8 cellular contexts compared by ENCODE assay signal in genomic region chr13:26996965-26997752, GRCh38.
A peak's percentile ranks its signal among the peaks of the same experiment; 100 is the strongest.
DNase-seq lines count a peak whose midpoint lies in the region; ATAC-seq and TF ChIP-seq lines count a peak whose summit lies in the region.

No MANE protein-coding gene starts in this region.

- no peak for TF ChIP-seq POLR2A in erythroblast (IDR thresholded peaks at IDR 0.05; ENCODE audit: low read length)

- DNase-seq in mucosa of descending colon = no peak
- no peak for DNase-seq in stimulated activated CD8-positive, alpha-beta memory T cell treated with anti-CD3 and anti-CD28 coated beads, Interleukin-4, amount 100 ng/mL, for 48 hours
- DNase-seq in NCI-H187 (lab: John Stamatoyannopoulos, UW) = no peak
- DNase-seq in erythroblast (lab: John Stamatoyannopoulos, UW) = no peak

- no peak for TF ChIP-seq CTCF in mucosa of descending colon (IDR thresholded peaks at IDR 0.05)

- no peaks in the 10 kb centered on the region for H3K36me3 ChIP-seq in mucosa of descending colon (ENCODE audit: low read depth)

- peaks cover 2% of the 10 kb centered on the region for H3K4me1 ChIP-seq in mucosa of descending colon (ENCODE audit: low read depth)

- no peak overlapping the region for H3K4me3 ChIP-seq in mucosa of descending colon

- ATAC-seq in GM18870 (IDR thresholded peaks at IDR 0.05; ENCODE audit: unreplicated experiment) (peak; percentile 78), GM21717 (IDR thresholded peaks at IDR 0.05; ENCODE audit: unreplicated experiment) (peak; percentile 67), HG03521 (IDR thresholded peaks at IDR 0.05; ENCODE audit: unreplicated experiment) (peak; percentile 79), mucosa of descending colon (peak; percentile 55), HG02970 (IDR thresholded peaks at IDR 0.05; ENCODE audit: low FRiP score, unreplicated experiment) (no peak)

- intact Hi-C loops in mucosa of descending colon (cut with DNase I, micrococcal nuclease) = no loop called here

- no peaks in the 10 kb centered on the region for H3K9me3 ChIP-seq in mucosa of descending colon
